Comparison of ENCODE assay signal across 1 cellular context in genomic region chr14:104696671-104697316, GRCh38.
TF ChIP-seq lines count a peak whose summit lies in the region.

No MANE protein-coding gene starts in this region.

TF ChIP-seq in A549, 52 proteins besides CTCF, POLR2A, EP300 and RAD21 (continued from another document):
- TF ChIP-seq MAX (IDR thresholded peaks at IDR 0.05) (0 out of 2 replicates have a peak, but pooled peaks have one; percentile 5), BHLHE40 (IDR thresholded peaks at IDR 0.05; ENCODE audit: low read depth, low read length) (no peak), ZC3H11A (IDR thresholded peaks at IDR 0.05) (no peak), SREBF2 (IDR thresholded peaks at IDR 0.05) (no peak)
